10 cellular contexts compared by ENCODE assay signal in genomic region chr6:55642366-55642765, GRCh38.
"Had no signal": no experiment of that assay in that cellular context is flagged by ENCODE, and none has a peak within 500 bp of the region (broad histone marks: within the 10 kb centered on the region; RNA-seq: fewer than 3 reads in every experiment).

No MANE protein-coding gene starts in this region.

- H2AFZ ChIP-seq: GM23248, GM23338 had no signal

- H3K27ac ChIP-seq: GM23248 had no signal

- H3K4me2 ChIP-seq: GM23338 had no signal

- DNase-seq: GM23248, GOT3, H7, H9, HCEC 1CT, HFFc6 had no signal

- H3K4me3 Mint-ChIP-seq: GM23338, H9, HFFc6 had no signal

- H3K4me1 Mint-ChIP-seq: GM23338, H9 had no signal

- FAIRE-seq: H1, H54 had no signal

- H3K4me3 ChIP-seq: GM23248, GM23338 had no signal

- H3K9ac ChIP-seq: GM23248 had no signal

- H3K27ac Mint-ChIP-seq: GM23338, H9, HFFc6 had no signal

- ATAC-seq: GM23338, HCT116 had no signal
